10 cellular contexts compared by ENCODE assay signal in the genomic region with DNA sequence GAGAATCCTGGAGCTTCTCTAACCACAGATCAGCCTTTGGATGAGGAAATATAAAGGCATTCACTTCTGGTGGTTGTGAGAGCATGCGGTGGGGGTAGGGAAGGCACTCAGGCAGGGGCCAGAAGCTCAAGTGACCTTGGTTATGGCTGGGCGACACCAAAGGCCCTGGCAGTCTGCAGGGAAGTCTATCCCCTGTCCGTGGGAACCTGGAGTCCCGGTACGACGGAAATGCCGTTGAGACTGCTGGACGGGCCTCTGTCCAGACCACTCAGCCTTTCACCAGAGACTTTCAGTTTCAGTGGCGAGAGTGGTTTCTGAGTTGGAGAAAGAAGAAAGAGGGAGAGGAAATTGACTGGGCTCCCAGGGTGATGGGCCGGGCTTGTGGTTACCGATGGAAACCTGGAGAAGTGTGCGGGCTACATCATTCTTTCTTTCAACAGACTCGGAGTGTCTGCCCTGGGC. TPM values are rescaled to one million over a fixed set of nuclear protein-coding genes. Genes with fewer than 3 reads are reported as not detected.
DNase-seq lines count a peak whose midpoint lies in the region; ATAC-seq and TF ChIP-seq lines count a peak whose summit lies in the region.
"Had no signal": no experiment of that assay in that cellular context is flagged by ENCODE, and none has a peak within 500 bp of the region (broad histone marks: within the 10 kb centered on the region; RNA-seq: fewer than 3 reads in every experiment).

No MANE protein-coding gene starts in this region.

- intact Hi-C loops in thyroid gland (cut with DNase I) = no loop called here
- intact Hi-C loops in CD4-positive, alpha-beta T cell (cut with DNase I, micrococcal nuclease) = no loop called here

- peaks cover 13% of the 10 kb centered on the region for H3K4me1 Mint-ChIP-seq in activated naive CD8-positive, alpha-beta T cell treated with anti-CD3 and anti-CD28 coated beads, Interleukin-2, amount 10 ng/mL, durations not matched to agents 7 days and 5 days
- H3K4me1 Mint-ChIP-seq in activated naive CD8-positive, alpha-beta T cell treated with anti-CD3 and anti-CD28 coated beads for 36 hours = peaks cover 11% of the 10 kb centered on the region
- peaks cover 6% of the 10 kb centered on the region for H3K4me1 Mint-ChIP-seq in CD4-positive, alpha-beta T cell (ENCODE audit: low read depth)

- peak; percentile 20 for ATAC-seq in activated naive CD8-positive, alpha-beta T cell treated with anti-CD3 and anti-CD28 coated beads, Interleukin-2, amount 10 ng/mL, durations not matched to agents 7 days and 5 days (ENCODE audit: low read depth)
- ATAC-seq in CD4-positive, alpha-beta T cell (ENCODE audit: poor library complexity) = no peak
- ATAC-seq in GM18505 (IDR thresholded peaks at IDR 0.05; ENCODE audit: unreplicated experiment) = no peak

- no peak for DNase-seq in activated naive CD8-positive, alpha-beta T cell treated with anti-CD3 and anti-CD28 coated beads, Interleukin-2, amount 10 ng/mL, durations not matched to agents 7 days and 5 days
- no peak for DNase-seq in activated naive CD8-positive, alpha-beta T cell treated with anti-CD3 and anti-CD28 coated beads for 36 hours
- DNase-seq in SW480 (ENCODE audit: low spot score) (peak; percentile 41), hepatic stellate cell (ENCODE audit: low spot score) (peak; percentile 53), thyroid gland (peak; percentile 93 to 95)
- DNase-seq in CD4-positive, alpha-beta T cell = no peak
- no peak for DNase-seq in activated CD8-positive, alpha-beta memory T cell treated with anti-CD3 and anti-CD28 coated beads, Interleukin-2, amount 50 U/mL, for 48 hours
- DNase-seq: COR-L47; effector CD8-positive, alpha-beta T cell had no signal

- TF ChIP-seq POLR2A in thyroid gland (IDR thresholded peaks at IDR 0.05) = peak in 1 of 2 donors; percentile 48
- no peak for TF ChIP-seq POLR2A in GM18505 (IDR thresholded peaks at IDR 0.05; ENCODE audit: borderline replicate concordance, extremely low read depth, insufficient read depth, insufficient read length)

- H3K4me3 ChIP-seq in thyroid gland (replicated peaks in 1 of 3) = no peak overlapping the region

- peaks cover 4% of the 10 kb centered on the region in 2 donors for H3K36me3 ChIP-seq in thyroid gland

- no peak for TF ChIP-seq CTCF in thyroid gland (IDR thresholded peaks at IDR 0.05)
- TF ChIP-seq CTCF in CD4-positive, alpha-beta T cell (IDR thresholded peaks at IDR 0.05) = no peak

- H3K27ac ChIP-seq in thyroid gland = peak overlapping the region; percentile 5 to 88 (median 78)
- H3K27ac ChIP-seq in CD4-positive, alpha-beta T cell (ENCODE audit: low read depth, low read length) = no peak overlapping the region

- no peaks in the 10 kb centered on the region for H3K27me3 ChIP-seq in thyroid gland
- no peaks in the 10 kb centered on the region for H3K27me3 ChIP-seq in CD4-positive, alpha-beta T cell (ENCODE audit: control insufficient read depth, insufficient read depth, low read length)

- peak overlapping the region; percentile 48 for H3K27ac Mint-ChIP-seq in activated naive CD8-positive, alpha-beta T cell treated with anti-CD3 and anti-CD28 coated beads, Interleukin-2, amount 10 ng/mL, durations not matched to agents 7 days and 5 days
- H3K27ac Mint-ChIP-seq in activated naive CD8-positive, alpha-beta T cell treated with anti-CD3 and anti-CD28 coated beads for 36 hours = no peak overlapping the region
- H3K27ac Mint-ChIP-seq in CD4-positive, alpha-beta T cell = no peak overlapping the region

- H3K4me3 Mint-ChIP-seq in activated naive CD8-positive, alpha-beta T cell treated with anti-CD3 and anti-CD28 coated beads, Interleukin-2, amount 10 ng/mL, durations not matched to agents 7 days and 5 days = peak overlapping the region; percentile 52
- no peak overlapping the region for H3K4me3 Mint-ChIP-seq in activated naive CD8-positive, alpha-beta T cell treated with anti-CD3 and anti-CD28 coated beads for 36 hours
- no peak overlapping the region for H3K4me3 Mint-ChIP-seq in CD4-positive, alpha-beta T cell

- H3K9me3 Mint-ChIP-seq in activated naive CD8-positive, alpha-beta T cell treated with anti-CD3 and anti-CD28 coated beads, Interleukin-2, amount 10 ng/mL, durations not matched to agents 7 days and 5 days = no peaks in the 10 kb centered on the region
- no peaks in the 10 kb centered on the region for H3K9me3 Mint-ChIP-seq in activated naive CD8-positive, alpha-beta T cell treated with anti-CD3 and anti-CD28 coated beads for 36 hours
- no peaks in the 10 kb centered on the region for H3K9me3 Mint-ChIP-seq in CD4-positive, alpha-beta T cell

- POLR2A ChIA-PET in activated naive CD8-positive, alpha-beta T cell treated with anti-CD3 and anti-CD28 coated beads, Interleukin-2, amount 10 ng/mL, durations not matched to agents 7 days and 5 days (lab: Charles Lee) = interaction anchor here (0.8 kb wide), 1 partner anchor 308 kb away, joined by 5 read pairs; no protein-coding TSS in a partner anchor
- POLR2A ChIA-PET in CD4-positive, alpha-beta T cell (lab: Charles Lee) = no interaction called here

- CTCF ChIA-PET in CD4-positive, alpha-beta T cell (lab: Charles Lee) = no interaction called here

- no peaks in the 10 kb centered on the region for H3K9me3 ChIP-seq in thyroid gland
- no peaks in the 10 kb centered on the region for H3K9me3 ChIP-seq in CD4-positive, alpha-beta T cell (ENCODE audit: control insufficient read depth, low read length)

- 15 to 22% methylated on average over 13 of the region's 13 CpGs for WGBS in thyroid gland, 2 donors

- no peaks in the 10 kb centered on the region for H3K36me3 Mint-ChIP-seq in activated naive CD8-positive, alpha-beta T cell treated with anti-CD3 and anti-CD28 coated beads, Interleukin-2, amount 10 ng/mL, durations not matched to agents 7 days and 5 days
- no peaks in the 10 kb centered on the region for H3K36me3 Mint-ChIP-seq in activated naive CD8-positive, alpha-beta T cell treated with anti-CD3 and anti-CD28 coated beads for 36 hours
- H3K36me3 Mint-ChIP-seq in CD4-positive, alpha-beta T cell (ENCODE audit: low read depth) = no peaks in the 10 kb centered on the region

- peaks cover 36% of the 10 kb centered on the region for H3K27me3 Mint-ChIP-seq in activated naive CD8-positive, alpha-beta T cell treated with anti-CD3 and anti-CD28 coated beads, Interleukin-2, amount 10 ng/mL, durations not matched to agents 7 days and 5 days
- peaks cover 27% of the 10 kb centered on the region for H3K27me3 Mint-ChIP-seq in activated naive CD8-positive, alpha-beta T cell treated with anti-CD3 and anti-CD28 coated beads for 36 hours
- peaks cover 30% of the 10 kb centered on the region for H3K27me3 Mint-ChIP-seq in CD4-positive, alpha-beta T cell

- peaks cover 28 to 40% of the 10 kb centered on the region in 2 donors for H3K4me1 ChIP-seq in thyroid gland

RNA-seq across cellular contexts. Expression of a gene that starts 20.9 kb away (rescaled TPM):
- total RNA-seq in activated naive CD8-positive, alpha-beta T cell treated with anti-CD3 and anti-CD28 coated beads, Interleukin-2, amount 10 ng/mL, durations not matched to agents 7 days and 5 days = 10 to 100 TPM; 31.2 to 34.5 TPM
- 10 to 100 TPM; 29.7 to 31.0 TPM for total RNA-seq in activated naive CD8-positive, alpha-beta T cell treated with anti-CD3 and anti-CD28 coated beads for 36 hours
- 10 to 100 TPM; 24.6 to 54.9 (median 44.2) TPM for total RNA-seq in thyroid gland
- total RNA-seq in CD4-positive, alpha-beta T cell = 10 to 100 TPM; 22.5 to 23.7 TPM

RNA-seq across cellular contexts. Expression of a gene that starts 21.4 kb away (rescaled TPM):
- total RNA-seq in activated naive CD8-positive, alpha-beta T cell treated with anti-CD3 and anti-CD28 coated beads, Interleukin-2, amount 10 ng/mL, durations not matched to agents 7 days and 5 days = 10 to 100 TPM; 39.5 to 42.1 TPM
- total RNA-seq in activated naive CD8-positive, alpha-beta T cell treated with anti-CD3 and anti-CD28 coated beads for 36 hours = 10 to 100 TPM; 12.5 to 14.2 TPM
- total RNA-seq in thyroid gland = 1,000 to 10,000 TPM in 1 of 4 donors, 100 to 1,000 TPM in 3; 583 to 1,617 (median 793) TPM
- 10 to 100 TPM; 32.5 to 36.8 TPM for total RNA-seq in CD4-positive, alpha-beta T cell

Comparison
In these comparisons a context has a peak if more than half of its experiments do, and no peak if none do; other contexts are left out.
1. DNase-seq: peak in SW480 (single experiment), hepatic stellate cell (single experiment) and thyroid gland (2 of 2); none in activated naive CD8-positive, alpha-beta T cell treated with anti-CD3 and anti-CD28 coated beads, Interleukin-2, amount 10 ng/mL, durations not matched to agents 7 days and 5 days (single experiment), activated naive CD8-positive, alpha-beta T cell treated with anti-CD3 and anti-CD28 coated beads for 36 hours (single experiment), CD4-positive, alpha-beta T cell (0 of 10) and activated CD8-positive, alpha-beta memory T cell treated with anti-CD3 and anti-CD28 coated beads, Interleukin-2, amount 50 U/mL, for 48 hours (single experiment).
2. RNA of a gene that starts 21.4 kb away (total RNA-seq): 583 to 1,617 TPM in thyroid gland; 39.5 to 42.1 TPM in activated naive CD8-positive, alpha-beta T cell treated with anti-CD3 and anti-CD28 coated beads, Interleukin-2, amount 10 ng/mL, durations not matched to agents 7 days and 5 days, 32.5 to 36.8 TPM in CD4-positive, alpha-beta T cell and 12.5 to 14.2 TPM in activated naive CD8-positive, alpha-beta T cell treated with anti-CD3 and anti-CD28 coated beads for 36 hours; every median in the first group is over 10 times any median in the second.